Comparison of ENCODE assay signal across 15 cellular contexts in genomic region chr13:24232474-24232873, GRCh38.
DNase-seq lines count a peak whose midpoint lies in the region; ATAC-seq and TF ChIP-seq lines count a peak whose summit lies in the region.
"Had no signal": no experiment of that assay in that cellular context is flagged by ENCODE, and none has a peak within 500 bp of the region (broad histone marks: within the 10 kb centered on the region; RNA-seq: fewer than 3 reads in every experiment).

No MANE protein-coding gene starts in this region.

- H3K36me3 Mint-ChIP-seq in GM23338 (ENCODE audit: low read depth): no peaks in the 10 kb centered on the region
- no peaks in the 10 kb centered on the region for H3K36me3 Mint-ChIP-seq in nephron (ENCODE audit: low read depth)
- H3K36me3 Mint-ChIP-seq: CD4-positive, alpha-beta memory T cell had no signal

- H3K4me2 ChIP-seq in GM23338: no peak overlapping the region

- no peaks in the 10 kb centered on the region for H3F3A ChIP-seq in GM23338 (replicated peaks; ENCODE audit: low read depth)

- peaks cover 64% of the 10 kb centered on the region for H3K79me2 ChIP-seq in GM23338 (replicated peaks; ENCODE audit: insufficient read depth)

- in situ Hi-C loops in G401 (cut with HindIII; ENCODE audit: low sequenced_read_pairs): no loop called here

- H3K27ac ChIP-seq in GM23338 (ENCODE audit: low read depth): no peak overlapping the region
- no peak overlapping the region for H3K27ac ChIP-seq in WERI-Rb-1

- peak; percentile 19 to 26; a peak in 2 of 4 replicates for TF ChIP-seq CTCF in GM23338 (conservative IDR thresholded peaks at IDR 0.05; ENCODE audit: low read depth in 2 of 2)
- TF ChIP-seq CTCF in WERI-Rb-1 (IDR thresholded peaks at IDR 0.05; ENCODE audit: low read depth, low read length): 0 out of 2 replicates have a peak, but pooled peaks have one; percentile 7
- no peak for TF ChIP-seq CTCF in nephron (IDR thresholded peaks at IDR 0.05; ENCODE audit: unreplicated experiment in 3 of 3)

- no peaks in the 10 kb centered on the region for H3K27me3 ChIP-seq in GM23338 (ENCODE audit: insufficient read depth)
- H3K27me3 ChIP-seq in WERI-Rb-1 (ENCODE audit: insufficient read depth, low read depth, severe bottlenecking): no peaks in the 10 kb centered on the region
- no peaks in the 10 kb centered on the region for H3K27me3 ChIP-seq in H7 (ENCODE audit: control insufficient read depth, insufficient read depth, low read length)

- H3K36me3 ChIP-seq in GM23338 (ENCODE audit: insufficient read depth) (no peaks in the 10 kb centered on the region), WERI-Rb-1 (no peaks in the 10 kb centered on the region), H7 (replicated peaks; ENCODE audit: control insufficient read depth, insufficient read depth, low read length) (no peaks in the 10 kb centered on the region)

- peaks cover 9% of the 10 kb centered on the region; the same call in 1 of the 2 replicates for H3K4me1 ChIP-seq in GM23338 (ENCODE audit: insufficient read depth)

- H3K9me3 Mint-ChIP-seq in GM23338: no peaks in the 10 kb centered on the region
- no peaks in the 10 kb centered on the region for H3K9me3 Mint-ChIP-seq in nephron
- H3K9me3 Mint-ChIP-seq: CD4-positive, alpha-beta memory T cell had no signal

- H3K9me3 ChIP-seq in WERI-Rb-1 (ENCODE audit: severe bottlenecking): no peaks in the 10 kb centered on the region

- no peak overlapping the region for H3K4me3 ChIP-seq in GM23338
- no peak overlapping the region for H3K4me3 ChIP-seq in WERI-Rb-1 (ENCODE audit: low read depth, low read length)
- no peak overlapping the region for H3K4me3 ChIP-seq in H7 (ENCODE audit: insufficient read depth, low read depth, low read length)

- H4K20me1 ChIP-seq in GM23338 (replicated peaks; ENCODE audit: insufficient read depth): no peaks in the 10 kb centered on the region; the same call in 1 of the 2 replicates

- no peaks in the 10 kb centered on the region for H3K9me2 ChIP-seq in GM23338 (ENCODE audit: insufficient read depth)

- H3K4me3 Mint-ChIP-seq in GM23338: no peak overlapping the region
- H3K4me3 Mint-ChIP-seq in nephron: no peak overlapping the region
- H3K4me3 Mint-ChIP-seq: CD4-positive, alpha-beta memory T cell had no signal

- H3K27me3 Mint-ChIP-seq in GM23338 (ENCODE audit: insufficient read depth, low read depth, poor library complexity) (peaks cover 4% of the 10 kb centered on the region), nephron (ENCODE audit: low read depth) (no peaks in the 10 kb centered on the region)
- H3K27me3 Mint-ChIP-seq: CD4-positive, alpha-beta memory T cell had no signal

- no peak overlapping the region for H2AFZ ChIP-seq in GM23338

- peak; percentile 81 for ATAC-seq in GM23338

- DNase-seq in NCI-H82 (lab: John Stamatoyannopoulos, UW) (peak; percentile 21), NCI-H82 treated with DMSO at 0.1 percent for 48 hours (lab: John Stamatoyannopoulos, UW; ENCODE audit: unreplicated experiment) (no peak), GM23338 (ENCODE audit: low spot score) (peak; percentile 63), WERI-Rb-1 (no peak), H7 (no peak), G401 (ENCODE audit: low spot score) (no peak), ecto neural progenitor cell (ENCODE audit: low spot score) (no peak)
- DNase-seq: CD4-positive, alpha-beta memory T cell; NCI-H1105 treated with DMSO at 0.1 percent for 48 hours; NCI-H1694 treated with DMSO at 0.1 percent for 48 hours; NCI-H2107; NCI-H345; NCI-H526; SHP77 treated with DMSO at 0.1 percent for 48 hours had no signal

- H3K27ac Mint-ChIP-seq in GM23338 (no peak overlapping the region; the same call in 1 of the 2 replicates), nephron (peak overlapping the region in 2 of 3 experiments; percentile 81 to 86)

- peaks cover 33% of the 10 kb centered on the region for H3K4me1 Mint-ChIP-seq in GM23338
- H3K4me1 Mint-ChIP-seq in nephron: peaks cover 23% of the 10 kb centered on the region

TF ChIP-seq in GM23338, 12 proteins besides CTCF, POLR2A, EP300 and RAD21 (continues in another document):
- no peak for TF ChIP-seq EZH2phosphoT487 (IDR thresholded peaks at IDR 0.05; ENCODE audit: unreplicated experiment)
- TF ChIP-seq ZNF462 (CRISPR knock-in tag; IDR thresholded peaks at IDR 0.05): no peak
- TF ChIP-seq POLR2AphosphoS5 (IDR thresholded peaks at IDR 0.05; ENCODE audit: low read depth): no peak
- no peak for TF ChIP-seq CREB1 (CRISPR knock-in tag; IDR thresholded peaks at IDR 0.05; ENCODE audit: low read depth)
- TF ChIP-seq REST (IDR thresholded peaks at IDR 0.05; ENCODE audit: unreplicated experiment): no peak
- no peak for TF ChIP-seq NANOG (IDR thresholded peaks at IDR 0.05; ENCODE audit: borderline replicate concordance)

Comparison
In these comparisons a context has a peak if more than half of its experiments do, and no peak if none do; other contexts are left out.
1. DNase-seq: peak in NCI-H82 (single experiment) and GM23338 (single experiment); none in NCI-H82 treated with DMSO at 0.1 percent for 48 hours (single experiment), WERI-Rb-1 (single experiment), H7 (single experiment), G401 (single experiment) and ecto neural progenitor cell (single experiment).
2. CTCF ChIP-seq: peak in GM23338 (2 of 2) and WERI-Rb-1 (single experiment); none in nephron (0 of 3).